In the genomic region with DNA sequence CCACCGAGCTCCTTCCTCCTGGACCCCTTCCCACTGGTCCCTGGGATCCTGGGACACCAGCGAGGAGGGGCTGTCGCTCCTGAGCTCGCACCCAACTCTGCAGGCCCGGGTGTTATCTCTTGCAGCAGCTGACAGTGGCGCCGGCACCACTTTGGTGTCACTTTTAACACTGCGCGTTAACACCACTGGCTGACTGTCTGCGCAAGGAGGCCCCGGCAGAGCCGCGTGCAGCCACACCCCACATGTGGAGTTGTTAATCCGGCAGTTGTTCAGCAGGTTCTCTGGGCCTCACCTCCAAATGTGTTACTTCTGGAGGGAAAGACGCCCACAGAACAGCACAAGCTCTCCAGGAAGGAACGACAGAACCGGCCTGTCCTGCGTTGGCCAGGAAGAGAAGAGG, we compare ENCODE assay signal across 24 cellular contexts.
"Had no signal": no experiment of that assay in that cellular context is flagged by ENCODE, and none has a peak within 500 bp of the region (broad histone marks: within the 10 kb centered on the region; RNA-seq: fewer than 3 reads in every experiment).

No MANE protein-coding gene starts in this region.

- ATAC-seq: activated CD4-positive, alpha-beta T cell treated with anti-CD3 and anti-CD28 coated beads for 36 hours; activated T-cell treated with anti-CD3 and anti-CD28 coated beads, Interleukin-2, amount 50 U/mL, for 72 hours; naive thymus-derived CD4-positive, alpha-beta T cell; sciatic nerve; stimulated activated memory B cell treated with anti-CD40 and anti-IgM and Interleukin-4, amounts not matched to agents 10 μg/mL and 1 μg/mL and 100 μg/mL, for 72 hours had no signal

- H3K4me1 Mint-ChIP-seq: activated CD4-positive, alpha-beta T cell treated with anti-CD3 and anti-CD28 coated beads for 36 hours; central memory CD8-positive, alpha-beta T cell; mesothelial cell of epicardium; stimulated activated memory B cell treated with anti-CD40 and anti-IgM and Interleukin-4, amounts not matched to agents 10 μg/mL and 1 μg/mL and 100 μg/mL, for 72 hours had no signal

- H3K9me3 ChIP-seq: colonic mucosa, stomach, thyroid gland had no signal

- H3K27ac ChIP-seq: colonic mucosa, skin epidermis, stomach, thyroid gland had no signal

- H3K27me3 ChIP-seq: colonic mucosa, thyroid gland had no signal

- H3K4me1 ChIP-seq: colonic mucosa had no signal

- H3K36me3 Mint-ChIP-seq: activated naive CD8-positive, alpha-beta T cell; mesothelial cell of epicardium; naive thymus-derived CD4-positive, alpha-beta T cell; stimulated activated memory B cell treated with anti-CD40 and anti-IgM and Interleukin-4, amounts not matched to agents 10 μg/mL and 1 μg/mL and 100 μg/mL, for 72 hours had no signal

- H3K4me3 ChIP-seq: colonic mucosa, skin epidermis, stomach, thyroid gland had no signal

- H3K9me3 Mint-ChIP-seq: neural crest cell; T-helper 2 cell treated with Interferon-gamma antibody and Interleukin-4, amounts not matched to agents 5 μg/mL and 100 μg/mL, for 36 hours had no signal

- H3K27ac Mint-ChIP-seq: activated CD4-positive, alpha-beta T cell treated with anti-CD3 and anti-CD28 coated beads for 36 hours; activated naive CD8-positive, alpha-beta T cell; activated T-cell treated with anti-CD3 and anti-CD28 coated beads, Interleukin-2, amount 50 U/mL, for 72 hours; mesothelial cell of epicardium; naive thymus-derived CD4-positive, alpha-beta T cell; stimulated activated memory B cell treated with anti-CD40 and anti-IgM and Interleukin-4, amounts not matched to agents 10 μg/mL and 1 μg/mL and 100 μg/mL, for 72 hours; T-helper 2 cell treated with Interferon-gamma antibody and Interleukin-4, amounts not matched to agents 5 μg/mL and 100 μg/mL, for 36 hours had no signal

- H3K4me3 Mint-ChIP-seq: activated CD4-positive, alpha-beta T cell treated with anti-CD3 and anti-CD28 coated beads for 36 hours; activated naive CD8-positive, alpha-beta T cell; activated T-cell treated with anti-CD3 and anti-CD28 coated beads, Interleukin-2, amount 50 U/mL, for 72 hours; central memory CD8-positive, alpha-beta T cell; mesothelial cell of epicardium; naive thymus-derived CD4-positive, alpha-beta T cell; neural crest cell; stimulated activated memory B cell treated with anti-CD40 and anti-IgM and Interleukin-4, amounts not matched to agents 10 μg/mL and 1 μg/mL and 100 μg/mL, for 72 hours; T-helper 2 cell treated with Interferon-gamma antibody and Interleukin-4, amounts not matched to agents 5 μg/mL and 100 μg/mL, for 36 hours had no signal

- DNase-seq: activated CD4-positive, alpha-beta T cell treated with anti-CD3 and anti-CD28 coated beads for 36 hours; activated CD4-positive, CD25-positive, alpha-beta regulatory T cell; activated naive CD4-positive, alpha-beta T cell treated with Interleukin-2 at 50 U/mL for 16 hours; activated T-cell treated with anti-CD3 and anti-CD28 coated beads for 4 hours; activated T-cell treated with anti-CD3 and anti-CD28 coated beads, Interleukin-2, amount 50 U/mL, for 72 hours; colonic mucosa; effector CD8-positive, alpha-beta T cell; erythroblast; mammary epithelial cell; naive thymus-derived CD4-positive, alpha-beta T cell; stimulated activated CD4-positive, alpha-beta T cell treated with anti-CD3 and anti-CD28 coated beads, Interleukin-1b, Interleukin-23, amount 100 ng/mL, for 48 hours; stimulated activated CD4-positive, alpha-beta T cell treated with anti-CD3 and anti-CD28 coated beads, Interleukin-4, amount 100 ng/mL, for 4 hours; stimulated activated CD8-positive, alpha-beta memory T cell treated with anti-CD3 and anti-CD28 coated beads, Interleukin-4, amount 100 ng/mL, for 48 hours; stomach; T-helper 1 cell; thyroid gland had no signal
